8 cellular contexts compared by ENCODE assay signal in the genomic region with DNA sequence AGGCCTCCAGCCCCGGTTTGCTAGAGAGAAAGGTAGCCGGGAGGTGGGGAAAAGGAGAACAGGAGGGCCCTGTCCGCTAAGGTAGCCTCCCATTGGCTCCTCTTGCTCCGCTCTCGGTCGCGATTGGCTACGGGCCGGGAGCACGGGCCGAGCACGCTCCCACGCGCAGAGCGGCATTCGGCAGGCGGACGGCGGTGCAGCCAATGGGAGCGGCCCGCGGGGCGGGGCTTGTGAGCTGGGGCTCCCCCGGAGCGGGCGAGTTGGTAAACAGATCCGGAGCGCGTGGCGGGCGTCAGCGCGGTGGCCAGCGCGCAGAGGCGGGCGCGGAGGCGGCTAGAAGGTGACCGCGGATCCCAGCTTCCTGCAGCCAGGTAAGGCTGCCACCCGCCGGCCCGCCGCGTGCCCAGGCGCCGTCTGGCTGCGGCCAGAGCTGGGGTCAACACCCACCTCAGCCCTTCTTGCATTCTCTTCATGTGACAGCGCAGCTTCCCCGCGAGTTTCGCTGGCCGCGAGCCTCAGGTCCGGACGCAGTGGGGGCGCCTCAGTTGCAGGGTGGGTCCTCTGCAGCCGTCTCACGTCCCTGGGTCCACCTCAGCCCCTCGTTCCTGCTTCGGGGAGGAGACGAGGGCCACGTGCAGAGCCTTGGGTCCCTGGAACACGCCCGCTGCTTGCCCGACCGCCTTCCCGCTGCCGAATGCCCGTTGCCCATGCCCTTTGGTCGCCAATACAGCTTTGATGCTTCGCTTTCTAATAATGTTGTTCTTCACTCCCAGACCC. TPM values are rescaled to one million over a fixed set of nuclear protein-coding genes. Genes with fewer than 3 reads are reported as not detected.
DNase-seq lines count a peak whose midpoint lies in the region; ATAC-seq and TF ChIP-seq lines count a peak whose summit lies in the region.

A gene (plus strand): TSS at position 266 of the 777 bp plus-strand sequence. CDS start 21,092 bp downstream, outside the sequence.

- H3K27ac Mint-ChIP-seq in CD4-positive, CD25-positive, alpha-beta regulatory T cell = peak within 1 kb of the TSS; percentile 96 to 99 (median 97)

- peaks cover 4 to 5% of the 10 kb centered on the region in 2 experiments for H3K9me3 ChIP-seq in CD4-positive, CD25-positive, alpha-beta regulatory T cell (ENCODE audit: control insufficient read depth in 2 of 2, low read length in 2 of 2)
- no peaks in the 10 kb centered on the region for H3K9me3 ChIP-seq in ectodermal cell (ENCODE audit: control insufficient read depth, low read length)

- WGBS in ectodermal cell, 2 experiments = 1% methylated on average over 73 of the region's 73 CpGs
- 0% methylated on average over 38 to 39 of the region's 73 CpGs for WGBS in lower leg skin, 2 donors

- H3K36me3 ChIP-seq in CD4-positive, CD25-positive, alpha-beta regulatory T cell (ENCODE audit: control insufficient read depth, insufficient read depth, low read length) = no peaks in the 10 kb centered on the region
- no peaks in the 10 kb centered on the region for H3K36me3 ChIP-seq in ectodermal cell (ENCODE audit: control insufficient read depth, insufficient read depth, low read length)

- peak; percentile 94 to 95 for ATAC-seq in CD4-positive, CD25-positive, alpha-beta regulatory T cell (ENCODE audit: low read depth in 2 of 2)

- intact Hi-C loops in lower leg skin (cut with DNase I; ENCODE audit: low total_unique reads) = no loop called here

- TF ChIP-seq CTCF in GM20000 (IDR thresholded peaks at IDR 0.05; ENCODE audit: extremely low read depth, missing control alignments) (no peak), lower leg skin (IDR thresholded peaks at IDR 0.05) (no peak)

- DNase-seq in CD4-positive, CD25-positive, alpha-beta regulatory T cell = peak; percentile 99
- DNase-seq in GM20000 (ENCODE audit: low spot score) (peak; percentile 98), HS-5 (ENCODE audit: low read depth) (peak; percentile 97), NK-92 (lab: John Stamatoyannopoulos, UW; ENCODE audit: unreplicated experiment) (peak; percentile 93), lower leg skin (ENCODE audit: low spot score in 2 of 2) (peak; percentile 99 to 100)
- DNase-seq in activated CD8-positive, alpha-beta memory T cell treated with anti-CD3 and anti-CD28 coated beads for 1 hour (ENCODE audit: extremely low read depth in 1 of 2, low read depth in 1 of 2) = peak; percentile 94 to 99
- peak; percentile 98 to 99 for DNase-seq in stimulated activated CD4-positive, alpha-beta T cell treated with anti-CD3 and anti-CD28 coated beads, Interleukin-4, amount 100 ng/mL, for 4 hours

- peaks cover 18 to 69% (median 38%) of the 10 kb centered on the region in 4 donors for H3K4me1 Mint-ChIP-seq in CD4-positive, CD25-positive, alpha-beta regulatory T cell

- peaks cover 38% of the 10 kb centered on the region for H3K4me1 ChIP-seq in CD4-positive, CD25-positive, alpha-beta regulatory T cell (ENCODE audit: control insufficient read depth, insufficient read depth, low read length, poor library complexity, severe bottlenecking)
- peaks cover 8% of the 10 kb centered on the region for H3K4me1 ChIP-seq in ectodermal cell (ENCODE audit: control insufficient read depth, insufficient read depth, low read length)

- H3K4me3 ChIP-seq in CD4-positive, CD25-positive, alpha-beta regulatory T cell (ENCODE audit: low read depth, low read length) = peak within 1 kb of the TSS; percentile 85
- peak within 1 kb of the TSS; percentile 69 for H3K4me3 ChIP-seq in ectodermal cell (ENCODE audit: insufficient read depth, low read depth, low read length)
- peak within 1 kb of the TSS; percentile 59 for H3K4me3 ChIP-seq in lower leg skin (ENCODE audit: low read depth, poor library complexity, severe bottlenecking)

- H3K27me3 ChIP-seq in CD4-positive, CD25-positive, alpha-beta regulatory T cell (ENCODE audit: control insufficient read depth, insufficient read depth, low read length) = no peaks in the 10 kb centered on the region
- no peaks in the 10 kb centered on the region for H3K27me3 ChIP-seq in ectodermal cell (ENCODE audit: control insufficient read depth, insufficient read depth, low read length, poor library complexity, severe bottlenecking)

- H3K9me3 Mint-ChIP-seq in CD4-positive, CD25-positive, alpha-beta regulatory T cell = peaks cover 1 to 7% (median 5%) of the 10 kb centered on the region in 7 donors

- peak within 1 kb of the TSS; percentile 97 for H3K27ac ChIP-seq in CD4-positive, CD25-positive, alpha-beta regulatory T cell (ENCODE audit: insufficient read depth, low read length, poor library complexity, severe bottlenecking)
- H3K27ac ChIP-seq in ectodermal cell (ENCODE audit: insufficient read depth, low read depth, low read length, poor library complexity, severe bottlenecking) = peak within 1 kb of the TSS; percentile 95

- peaks cover 9% of the 10 kb centered on the region for H3K27me3 Mint-ChIP-seq in CD4-positive, CD25-positive, alpha-beta regulatory T cell

- peaks cover 12% of the 10 kb centered on the region for H3K36me3 Mint-ChIP-seq in CD4-positive, CD25-positive, alpha-beta regulatory T cell

- peak within 1 kb of the TSS; percentile 92 to 95 (median 94) for H3K4me3 Mint-ChIP-seq in CD4-positive, CD25-positive, alpha-beta regulatory T cell

- TF ChIP-seq POLR2A in lower leg skin (IDR thresholded peaks at IDR 0.05) = peak in 1 of 2 donors; percentile 20

RNA-seq across cellular contexts. Expression of the gene that starts here (rescaled TPM):
- total RNA-seq in CD4-positive, CD25-positive, alpha-beta regulatory T cell = 44.1 TPM
- 10 to 100 TPM; 53.1 to 60.1 (median 56.4) TPM for polyA plus RNA-seq in CD4-positive, CD25-positive, alpha-beta regulatory T cell
- polyA plus RNA-seq in ectodermal cell (2013, experiment 1 of 4) = 22.3 TPM
- 22.3 TPM for polyA plus RNA-seq in ectodermal cell (2013, experiment 2 of 4)
- 20.5 TPM for polyA plus RNA-seq in ectodermal cell (2013, experiment 3 of 4)
- polyA plus RNA-seq in ectodermal cell (2013, experiment 4 of 4) = 21.3 TPM
- total RNA-seq in lower leg skin = 10 to 100 TPM; 53.4 to 97.5 (median 72.7) TPM

Comparison
In these comparisons a context has a peak if more than half of its experiments do, and no peak if none do; other contexts are left out.
1. Peak in every context shown above with its lines: DNase-seq, ATAC-seq, H3K4me3 ChIP-seq and H3K27ac ChIP-seq.